ENCODE assay signal across 11 cellular contexts in genomic region chr5:119074419-119074818, GRCh38. TPM values are rescaled to one million over a fixed set of nuclear protein-coding genes. Genes with fewer than 3 reads are reported as not detected.
DNase-seq lines count a peak whose midpoint lies in the region; ATAC-seq and TF ChIP-seq lines count a peak whose summit lies in the region.
"Had no signal": no experiment of that assay in that cellular context is flagged by ENCODE, and none has a peak within 500 bp of the region (broad histone marks: within the 10 kb centered on the region; RNA-seq: fewer than 3 reads in every experiment).

No MANE protein-coding gene starts in this region.

- DNase-seq in activated CD8-positive, alpha-beta T cell treated with anti-CD3 and anti-CD28 coated beads for 36 hours: no peak
- DNase-seq in stimulated activated CD4-positive, alpha-beta T cell treated with anti-CD3 and anti-CD28 coated beads, Interleukin-2, amount 100 ng/mL, for 48 hours: no peak
- DNase-seq in ascending aorta (ENCODE audit: low spot score in 2 of 2) (no peak), HUDEP-2 (lab: John Stamatoyannopoulos, UW; ENCODE audit: unreplicated experiment in 76 of 76) (no peak), heart left ventricle (no peak)
- DNase-seq: activated naive CD4-positive, alpha-beta T cell; DMS153 had no signal

- H3K36me3 ChIP-seq in DOHH2 (ENCODE audit: control insufficient read depth, low read length): peaks cover 3% of the 10 kb centered on the region; the same call in 1 of the 2 replicates
- no peaks in the 10 kb centered on the region for H3K36me3 ChIP-seq in ascending aorta
- no peaks in the 10 kb centered on the region for H3K36me3 ChIP-seq in heart left ventricle

- CTCF ChIA-PET in activated CD8-positive, alpha-beta T cell treated with anti-CD3 and anti-CD28 coated beads for 36 hours (lab: Charles Lee): interaction anchor here (0.8 to 4.5 kb wide), 5 partner anchors 86 to 338 kb away, joined by 3 to 25 read pairs (median 4); partner anchors contain the start of gene DTWD2

- H4K20me1 ChIP-seq in DOHH2 (ENCODE audit: control insufficient read depth, insufficient read depth, low read depth, low read length): no peaks in the 10 kb centered on the region

- no peak for TF ChIP-seq POLR2A in heart left ventricle (IDR thresholded peaks at IDR 0.05)

- peaks cover 16% of the 10 kb centered on the region for H3F3A ChIP-seq in DOHH2 (ENCODE audit: control insufficient read depth, insufficient read depth)

- H3K9me3 ChIP-seq in DOHH2 (ENCODE audit: control insufficient read depth, insufficient read depth, low read length) (no peaks in the 10 kb centered on the region), ascending aorta (no peaks in the 10 kb centered on the region), heart left ventricle (no peaks in the 10 kb centered on the region)

- H3K27me3 Mint-ChIP-seq in activated CD8-positive, alpha-beta T cell treated with anti-CD3 and anti-CD28 coated beads for 36 hours: peaks cover 1% of the 10 kb centered on the region

- H3K27me3 ChIP-seq in DOHH2 (ENCODE audit: control insufficient read depth, low read length) (no peaks in the 10 kb centered on the region), ascending aorta (no peaks in the 10 kb centered on the region), heart left ventricle (peaks cover 0 to 3% (median 0%) of the 10 kb centered on the region in 9 donors)

- H3K27ac ChIP-seq in DOHH2 (ENCODE audit: low read depth, low read length) (peak overlapping the region; percentile 91), ascending aorta (no peak overlapping the region), heart left ventricle (no peak overlapping the region)

- peaks cover 90% of the 10 kb centered on the region for H3K79me2 ChIP-seq in DOHH2 (ENCODE audit: control insufficient read depth, low read length)

- POLR2A ChIA-PET in activated CD8-positive, alpha-beta T cell treated with anti-CD3 and anti-CD28 coated beads for 36 hours (lab: Charles Lee): interaction anchor here (0.5 kb wide), 1 partner anchor 10 kb away, joined by 3 read pairs; no protein-coding TSS in a partner anchor

- peak overlapping the region; percentile 76 for H3K27ac Mint-ChIP-seq in activated CD8-positive, alpha-beta T cell treated with anti-CD3 and anti-CD28 coated beads for 36 hours

- peak overlapping the region; percentile 47 for H3K4me3 Mint-ChIP-seq in activated CD8-positive, alpha-beta T cell treated with anti-CD3 and anti-CD28 coated beads for 36 hours

- H3K9me2 ChIP-seq in DOHH2 (replicated peaks; ENCODE audit: control insufficient read depth, low read length): no peaks in the 10 kb centered on the region

- H3K4me1 ChIP-seq in DOHH2 (ENCODE audit: control insufficient read depth, low read length) (peaks cover 39% of the 10 kb centered on the region), ascending aorta (peaks cover 2 to 34% of the 10 kb centered on the region in 2 donors), heart left ventricle (peaks cover 0 to 65% (median 49%) of the 10 kb centered on the region in 12 donors)

- peaks cover 47% of the 10 kb centered on the region for H3K4me1 Mint-ChIP-seq in activated CD8-positive, alpha-beta T cell treated with anti-CD3 and anti-CD28 coated beads for 36 hours (ENCODE audit: low read depth)

- 78 to 81% (median 80%) methylated on average over 3 of the region's 3 CpGs for WGBS in heart left ventricle, 4 donors

- H3K36me3 Mint-ChIP-seq in activated CD8-positive, alpha-beta T cell treated with anti-CD3 and anti-CD28 coated beads for 36 hours (ENCODE audit: low read depth): peaks cover 4% of the 10 kb centered on the region

- no peaks in the 10 kb centered on the region for H3K9me3 Mint-ChIP-seq in activated CD8-positive, alpha-beta T cell treated with anti-CD3 and anti-CD28 coated beads for 36 hours

- intact Hi-C loops in activated CD8-positive, alpha-beta T cell treated with anti-CD3 and anti-CD28 coated beads for 36 hours (cut with micrococcal nuclease): loop anchor here (5.0 kb wide), 3 partner anchors 87 to 338 kb away; partner anchors contain the start of gene DTWD2
- intact Hi-C loops in ascending aorta (cut with DNase I): loop anchor here (5.0 kb wide), 1 partner anchor 338 kb away; no protein-coding TSS in a partner anchor
- intact Hi-C loops in heart left ventricle (cut with DNase I): loop anchor here in 5 of 10 donors (5.0 to 10.0 kb wide), 4 partner anchors 82 to 263 kb away; partner anchors contain the start of gene DTWD2 (in 2 of the 5)

- no peak for TF ChIP-seq CTCF in DOHH2 (IDR thresholded peaks at IDR 0.05; ENCODE audit: low read depth, low read length, poor library complexity, severe bottlenecking)
- no peak for TF ChIP-seq CTCF in activated CD8-positive, alpha-beta T cell treated with anti-CD3 and anti-CD28 coated beads for 36 hours (IDR thresholded peaks at IDR 0.05)
- TF ChIP-seq CTCF in ascending aorta (IDR thresholded peaks at IDR 0.05): no peak
- TF ChIP-seq CTCF in heart left ventricle (IDR thresholded peaks at IDR 0.05): no peak

- H3K4me2 ChIP-seq in DOHH2 (ENCODE audit: low read length): peak overlapping the region; percentile 89

- peak; percentile 27 for ATAC-seq in GM19452 (IDR thresholded peaks at IDR 0.05; ENCODE audit: unreplicated experiment)
- ATAC-seq in HG03196 (IDR thresholded peaks at IDR 0.05; ENCODE audit: unreplicated experiment): peak; percentile 28
- ATAC-seq in activated CD8-positive, alpha-beta T cell treated with anti-CD3 and anti-CD28 coated beads for 36 hours: no peak
- no peak for ATAC-seq in heart left ventricle
- ATAC-seq: Panc1 had no signal

- H3K4me3 ChIP-seq in DOHH2 (ENCODE audit: low read length) (peak overlapping the region; percentile 97), ascending aorta (no peak overlapping the region), heart left ventricle (peak overlapping the region in 1 of 12 donors; percentile 9)

RNA-seq across cellular contexts. Expression of gene DMXL1, which starts 3.5 kb away (rescaled TPM):
- total RNA-seq in activated CD8-positive, alpha-beta T cell treated with anti-CD3 and anti-CD28 coated beads for 36 hours: 10 to 100 TPM; 20.8 to 23.3 TPM
- total RNA-seq in ascending aorta (136 TPM), heart left ventricle (10 to 100 TPM; 22.4 to 39.0 (median 27.7) TPM)
- 1 to 10 TPM; 8.2 to 9.8 TPM for polyA plus RNA-seq in heart left ventricle

Comparison
In these comparisons a context has a peak if more than half of its experiments do, and no peak if none do; other contexts are left out.
1. ATAC-seq: peak in GM19452 (single experiment) and HG03196 (single experiment); none in activated CD8-positive, alpha-beta T cell treated with anti-CD3 and anti-CD28 coated beads for 36 hours (single experiment) and heart left ventricle (0 of 4).